In genomic region chr2:74703373-74703772, GRCh38 we compare ENCODE assay signal across 26 cellular contexts. TPM values are rescaled to one million over a fixed set of nuclear protein-coding genes. Genes with fewer than 3 reads are reported as not detected.
DNase-seq lines count a peak whose midpoint lies in the region; ATAC-seq and TF ChIP-seq lines count a peak whose summit lies in the region.
"Had no signal": no experiment of that assay in that cellular context is flagged by ENCODE, and none has a peak within 500 bp of the region (broad histone marks: within the 10 kb centered on the region; RNA-seq: fewer than 3 reads in every experiment).

No MANE protein-coding gene starts in this region.

- peak overlapping the region in 1 of 10 donors; percentile 45 for H3K27ac ChIP-seq in heart right ventricle
- peak overlapping the region; percentile 70 for H3K27ac ChIP-seq in psoas muscle

- H3K4me1 ChIP-seq in heart right ventricle (peaks cover 0 to 16% (median 0%) of the 10 kb centered on the region in 9 donors), psoas muscle (peaks cover 40% of the 10 kb centered on the region)

- H3K27me3 ChIP-seq in heart right ventricle: no peaks in the 10 kb centered on the region
- no peaks in the 10 kb centered on the region for H3K27me3 ChIP-seq in psoas muscle (ENCODE audit: insufficient read depth in 3 of 3, low read length in 2 of 3)

- 49 to 60% methylated on average over 6 of the region's 6 CpGs for WGBS in heart right ventricle, 2 donors
- 16 to 36% (median 22%) methylated on average over 6 of the region's 6 CpGs for WGBS in psoas muscle, 3 donors

- DNase-seq in MV-4-11 (lab: John Stamatoyannopoulos, UW) (peak; percentile 31), choroid plexus epithelial cell (ENCODE audit: low read depth) (peak; percentile 8), heart right ventricle (peak in 1 of 2 donors; percentile 25), psoas muscle (peak in 1 of 2 donors; percentile 25), DMS53 treated with DMSO at 0.1 percent for 48 hours (lab: John Stamatoyannopoulos, UW; ENCODE audit: unreplicated experiment) (no peak)
- no peak for DNase-seq in activated CD4-positive, alpha-beta T cell treated with anti-CD3 and anti-CD28 coated beads for 48 hours
- DNase-seq: activated CD4-positive, CD25-positive, alpha-beta regulatory T cell treated with anti-CD3 and anti-CD28 coated beads, Interleukin-2, amount 50 U/mL, for 72 hours; activated CD8-positive, alpha-beta T cell treated with anti-CD3 and anti-CD28 coated beads, Interleukin-2, amount 10 ng/mL, durations not matched to agents 7 days and 5 days; DMS79; foreskin fibroblast; GDM1; HCEC 1CT; hippocampal formation; naive thymus-derived CD4-positive, alpha-beta T cell; NCI-H1105 treated with DMSO at 0.1 percent for 48 hours; NCI-H1930; NCI-H69; nucleus accumbens; stimulated activated CD4-positive, alpha-beta T cell treated with anti-CD3 and anti-CD28 coated beads, Interleukin-2, amount 100 ng/mL, for 24 hours; T-cell; trophoblast cell had no signal

- intact Hi-C loops in heart right ventricle (cut with DNase I) (no loop called here), psoas muscle (cut with DNase I) (no loop called here)

- H3K36me3 ChIP-seq in heart right ventricle (no peaks in the 10 kb centered on the region), psoas muscle (ENCODE audit: insufficient read depth in 1 of 2, low read depth in 1 of 2) (no peaks in the 10 kb centered on the region)

- H3K4me3 ChIP-seq in choroid plexus epithelial cell (ENCODE audit: low read depth, low read length): no peak overlapping the region
- no peak overlapping the region for H3K4me3 ChIP-seq in heart right ventricle
- H3K4me3 ChIP-seq in psoas muscle: no peak overlapping the region

- peak in 5 of 8 donors; percentile 18 to 80 (median 38) for ATAC-seq in heart right ventricle
- ATAC-seq in psoas muscle: peak; percentile 65 to 72 (median 67)
- no peak for ATAC-seq in HG03097 (IDR thresholded peaks at IDR 0.05; ENCODE audit: low FRiP score, unreplicated experiment)
- ATAC-seq in GM21737 (IDR thresholded peaks at IDR 0.05; ENCODE audit: unreplicated experiment): no peak
- ATAC-seq: activated CD8-positive, alpha-beta T cell treated with anti-CD3 and anti-CD28 coated beads, Interleukin-2, amount 10 ng/mL, durations not matched to agents 7 days and 5 days; naive thymus-derived CD4-positive, alpha-beta T cell; T-cell had no signal

- H3K9me3 ChIP-seq in heart right ventricle: no peaks in the 10 kb centered on the region
- no peaks in the 10 kb centered on the region for H3K9me3 ChIP-seq in psoas muscle

- TF ChIP-seq CTCF in choroid plexus epithelial cell (conservative IDR thresholded peaks at IDR 0.05; ENCODE audit: low read depth, low read length) (no peak), heart right ventricle (IDR thresholded peaks at IDR 0.05) (no peak), psoas muscle (IDR thresholded peaks at IDR 0.05) (no peak)

RNA-seq across cellular contexts. Expression of gene SEMA4F, which starts 49.3 kb away (rescaled TPM):
- total RNA-seq in heart right ventricle (1 to 10 TPM; 1.5 to 5.1 (median 2.7) TPM), psoas muscle (1 to 10 TPM; 2.0 to 5.7 (median 2.5) TPM)
- polyA plus RNA-seq in heart right ventricle (1 to 10 TPM; 1.1 to 1.2 TPM), psoas muscle (1 to 10 TPM in 1 of 3 donors, under 1 TPM in 2; 0.59 to 1.5 (median 0.72) TPM)

RNA-seq across cellular contexts. Expression of gene M1AP, which starts 55.2 kb away (rescaled TPM):
- total RNA-seq in heart right ventricle (under 1 TPM in 3 of 10 donors, not detected in 7; 0.12 to 0.42 (median 0.18) TPM), psoas muscle (under 1 TPM in 1 of 4 donors, not detected in 3; 0.21 TPM)
- polyA plus RNA-seq in heart right ventricle (under 1 TPM; 0.03 to 0.44 TPM), psoas muscle (under 1 TPM in 1 of 3 donors, not detected in 2; 0.01 TPM)
- total RNA-seq: A673; activated CD8-positive, alpha-beta T cell treated with anti-CD3 and anti-CD28 coated beads, Interleukin-2, amount 10 ng/mL, durations not matched to agents 7 days and 5 days; activated T-helper 2 cell treated with anti-CD3 and anti-CD28 coated beads, Interferon-gamma antibody, Interleukin-2, Interleukin-4, amounts not matched to agents 10 μg/mL and 5 μg/mL and 100 μg/mL, durations not matched to agents 14 hours and 24 hours and 36 hours; M059J; T-cell had no signal
- polyA plus RNA-seq: naive thymus-derived CD4-positive, alpha-beta T cell had no signal

Comparison
In these comparisons a context has a peak if more than half of its experiments do, and no peak if none do; other contexts are left out.
1. DNase-seq: peak in MV-4-11 (single experiment) and choroid plexus epithelial cell (single experiment); none in activated CD4-positive, alpha-beta T cell treated with anti-CD3 and anti-CD28 coated beads for 48 hours (single experiment) and DMS53 treated with DMSO at 0.1 percent for 48 hours (single experiment).
2. ATAC-seq: peak in heart right ventricle (5 of 8) and psoas muscle (4 of 4); none in HG03097 (single experiment) and GM21737 (single experiment).